13 cellular contexts compared by ENCODE assay signal in genomic region chr20:24950128-24950835, GRCh38. TPM values are rescaled to one million over a fixed set of nuclear protein-coding genes. Genes with fewer than 3 reads are reported as not detected.
A peak's percentile ranks its signal among the peaks of the same experiment; 100 is the strongest.
DNase-seq lines count a peak whose midpoint lies in the region; ATAC-seq and TF ChIP-seq lines count a peak whose summit lies in the region.
"Had no signal": no experiment of that assay in that cellular context is flagged by ENCODE, and none has a peak within 500 bp of the region (broad histone marks: within the 10 kb centered on the region; RNA-seq: fewer than 3 reads in every experiment).

No MANE protein-coding gene starts in this region.

- H3K36me3 Mint-ChIP-seq in activated CD4-positive, alpha-beta T cell treated with anti-CD3 and anti-CD28 coated beads, Interleukin-2, amount 10 ng/mL, durations not matched to agents 24 days and 14 days (ENCODE audit: low read depth): peaks cover 59% of the 10 kb centered on the region
- peaks cover 50% of the 10 kb centered on the region for H3K36me3 Mint-ChIP-seq in activated naive CD8-positive, alpha-beta T cell treated with anti-CD3 and anti-CD28 coated beads for 36 hours

- peaks cover 73% of the 10 kb centered on the region for H3K4me1 Mint-ChIP-seq in activated CD4-positive, alpha-beta T cell treated with anti-CD3 and anti-CD28 coated beads, Interleukin-2, amount 10 ng/mL, durations not matched to agents 24 days and 14 days
- H3K4me1 Mint-ChIP-seq in activated naive CD8-positive, alpha-beta T cell treated with anti-CD3 and anti-CD28 coated beads for 36 hours: peaks cover 54% of the 10 kb centered on the region

- TF ChIP-seq EP300 in transverse colon (IDR thresholded peaks at IDR 0.05; ENCODE audit: low read depth): no peak

- no peaks in the 10 kb centered on the region for H3K27me3 Mint-ChIP-seq in activated CD4-positive, alpha-beta T cell treated with anti-CD3 and anti-CD28 coated beads, Interleukin-2, amount 10 ng/mL, durations not matched to agents 24 days and 14 days
- no peaks in the 10 kb centered on the region for H3K27me3 Mint-ChIP-seq in activated naive CD8-positive, alpha-beta T cell treated with anti-CD3 and anti-CD28 coated beads for 36 hours

- peak overlapping the region; percentile 95 for H3K4me3 Mint-ChIP-seq in activated CD4-positive, alpha-beta T cell treated with anti-CD3 and anti-CD28 coated beads, Interleukin-2, amount 10 ng/mL, durations not matched to agents 24 days and 14 days
- peak overlapping the region; percentile 86 for H3K4me3 Mint-ChIP-seq in activated naive CD8-positive, alpha-beta T cell treated with anti-CD3 and anti-CD28 coated beads for 36 hours

- H3K27ac ChIP-seq in transverse colon: peak overlapping the region in 3 of 4 donors; percentile 1 to 60 (median 21)

- H3K36me3 ChIP-seq in mucosa of descending colon (ENCODE audit: low read depth) (no peaks in the 10 kb centered on the region), transverse colon (no peaks in the 10 kb centered on the region)

- peaks cover 25% of the 10 kb centered on the region for H3K9me3 Mint-ChIP-seq in activated CD4-positive, alpha-beta T cell treated with anti-CD3 and anti-CD28 coated beads, Interleukin-2, amount 10 ng/mL, durations not matched to agents 24 days and 14 days
- peaks cover 26% of the 10 kb centered on the region for H3K9me3 Mint-ChIP-seq in activated naive CD8-positive, alpha-beta T cell treated with anti-CD3 and anti-CD28 coated beads for 36 hours

- TF ChIP-seq POLR2A in transverse colon (IDR thresholded peaks at IDR 0.05): no peak

- in situ Hi-C loops in transverse colon (cut with MboI; ENCODE audit: low pct_ligation_motif_present in 1 of 4, low pct_unique_long_range_greater_than_20kb in 1 of 4, low sequenced_read_pairs in 3 of 4): no loop called here

- H3K27me3 ChIP-seq in transverse colon: peaks cover 4% of the 10 kb centered on the region

- peaks cover 5% of the 10 kb centered on the region for H3K9me3 ChIP-seq in mucosa of descending colon
- H3K9me3 ChIP-seq in transverse colon: peaks cover 0 to 7% of the 10 kb centered on the region in 2 donors

- H3K4me3 ChIP-seq in mucosa of descending colon: no peak overlapping the region
- peak overlapping the region in 2 of 4 donors; percentile 10 to 32 for H3K4me3 ChIP-seq in transverse colon

- ATAC-seq in mucosa of descending colon (peak; percentile 2), left cardiac atrium (no peak)

- intact Hi-C loops in activated CD4-positive, alpha-beta T cell treated with anti-CD3 and anti-CD28 coated beads, Interleukin-2, amount 10 ng/mL, durations not matched to agents 24 days and 14 days (cut with micrococcal nuclease): loop anchor here (5.0 kb wide), 1 partner anchor 287 kb away; no protein-coding TSS in a partner anchor
- intact Hi-C loops in mucosa of descending colon (cut with DNase I, micrococcal nuclease): no loop called here
- intact Hi-C loops in transverse colon (cut with DNase I; ENCODE audit: low total_unique reads): loop anchor here (10.0 kb wide), 1 partner anchor 1705 kb away; no protein-coding TSS in a partner anchor
- intact Hi-C loops in left cardiac atrium (cut with DNase I): no loop called here

- H3K4me1 ChIP-seq in mucosa of descending colon (ENCODE audit: low read depth) (no peaks in the 10 kb centered on the region), transverse colon (peaks cover 0 to 2% (median 0%) of the 10 kb centered on the region in 4 donors)

- peak overlapping the region; percentile 98 for H3K27ac Mint-ChIP-seq in activated CD4-positive, alpha-beta T cell treated with anti-CD3 and anti-CD28 coated beads, Interleukin-2, amount 10 ng/mL, durations not matched to agents 24 days and 14 days
- peak overlapping the region; percentile 98 for H3K27ac Mint-ChIP-seq in activated naive CD8-positive, alpha-beta T cell treated with anti-CD3 and anti-CD28 coated beads for 36 hours

- WGBS in transverse colon (ENCODE audit: low coverage in 1 of 2), 2 donors: 76% methylated on average over 10 of the region's 12 CpGs; no CpG with 5 or more reads in 1 of the 2 donors

- DNase-seq in activated CD4-positive, alpha-beta T cell treated with anti-CD3 and anti-CD28 coated beads, Interleukin-2, amount 10 ng/mL, durations not matched to agents 24 days and 14 days: peak; percentile 64
- DNase-seq in activated CD4-positive, alpha-beta T cell treated with anti-CD3 and anti-CD28 coated beads for 48 hours: no peak
- DNase-seq in activated naive CD8-positive, alpha-beta T cell treated with anti-CD3 and anti-CD28 coated beads for 36 hours: no peak
- DNase-seq in mucosa of descending colon (peak in 1 of 3 donors; percentile 28), transverse colon (no peak), amygdala (lab: John Stamatoyannopoulos, UW) (no peak), left cardiac atrium (no peak), NCI-H128 (lab: John Stamatoyannopoulos, UW; ENCODE audit: unreplicated experiment) (no peak)
- DNase-seq: effector CD4-positive, alpha-beta T cell; heart right ventricle; mammary epithelial cell; NCI-H187; right cardiac atrium had no signal

- no peak for TF ChIP-seq CTCF in mucosa of descending colon (IDR thresholded peaks at IDR 0.05)
- no peak for TF ChIP-seq CTCF in transverse colon (IDR thresholded peaks at IDR 0.05)

RNA-seq across cellular contexts. Expression of gene CST7, which starts 1.2 kb away (rescaled TPM):
- 115 and 117 TPM in 2 replicates for total RNA-seq in activated CD4-positive, alpha-beta T cell treated with anti-CD3 and anti-CD28 coated beads, Interleukin-2, amount 10 ng/mL, durations not matched to agents 24 days and 14 days
- total RNA-seq in activated naive CD8-positive, alpha-beta T cell treated with anti-CD3 and anti-CD28 coated beads for 36 hours: 10 to 100 TPM; 41.5 to 44.7 TPM
- total RNA-seq in mucosa of descending colon: 1 to 10 TPM; 1.4 to 2.3 (median 1.7) TPM
- total RNA-seq in transverse colon: 1 to 10 TPM in 2 of 4 donors, not detected in 2; 3.2 to 3.3 TPM
- 1 to 10 TPM; 1.7 to 2.7 TPM for total RNA-seq in left cardiac atrium
- total RNA-seq: mammary epithelial cell had no signal

RNA-seq across cellular contexts. Expression of gene APMAP, which starts 42.3 kb away (rescaled TPM):
- total RNA-seq in activated CD4-positive, alpha-beta T cell treated with anti-CD3 and anti-CD28 coated beads, Interleukin-2, amount 10 ng/mL, durations not matched to agents 24 days and 14 days: 56.4 and 56.8 TPM in 2 replicates
- 10 to 100 TPM; 47.9 to 48.8 TPM for total RNA-seq in activated naive CD8-positive, alpha-beta T cell treated with anti-CD3 and anti-CD28 coated beads for 36 hours
- total RNA-seq in mucosa of descending colon (10 to 100 TPM; 46.3 to 51.5 (median 47.3) TPM), transverse colon (10 to 100 TPM; 14.9 to 88.6 (median 50.2) TPM), left cardiac atrium (10 to 100 TPM; 47.0 to 52.2 TPM)

Comparison
In these comparisons a context has a peak if more than half of its experiments do, and no peak if none do; other contexts are left out.
1. RNA of gene CST7, which starts 1.2 kb away (total RNA-seq): 115 to 117 TPM in activated CD4-positive, alpha-beta T cell treated with anti-CD3 and anti-CD28 coated beads, Interleukin-2, amount 10 ng/mL, durations not matched to agents 24 days and 14 days and 41.5 to 44.7 TPM in activated naive CD8-positive, alpha-beta T cell treated with anti-CD3 and anti-CD28 coated beads for 36 hours; 3.2 to 3.3 TPM in transverse colon, 1.7 to 2.7 TPM in left cardiac atrium and 1.4 to 2.3 TPM in mucosa of descending colon; every median in the first group is over 4 times any median in the second.
2. intact Hi-C loops: an anchor here in activated CD4-positive, alpha-beta T cell treated with anti-CD3 and anti-CD28 coated beads, Interleukin-2, amount 10 ng/mL, durations not matched to agents 24 days and 14 days (5.0 kb wide) and transverse colon (10.0 kb wide); none called in mucosa of descending colon and left cardiac atrium.